ENCODE assay signal across 1 cellular context in genomic region chr17:56142325-56142724, GRCh38.
TF ChIP-seq lines count a peak whose summit lies in the region.

No MANE protein-coding gene starts in this region.

TF ChIP-seq in IMR-90, 13 proteins besides CTCF, POLR2A, EP300 and RAD21:
- peak; percentile 90 for TF ChIP-seq CEBPB (IDR thresholded peaks at IDR 0.05; ENCODE audit: low read depth, low read length)
- TF ChIP-seq CHD1 (IDR thresholded peaks at IDR 0.05; ENCODE audit: low read depth, low read length), result no peak
